9 cellular contexts compared by ENCODE assay signal in genomic region chr3:141105828-141106628, GRCh38. TPM values are rescaled to one million over a fixed set of nuclear protein-coding genes. Genes with fewer than 3 reads are reported as not detected.
DNase-seq lines count a peak whose midpoint lies in the region; ATAC-seq and TF ChIP-seq lines count a peak whose summit lies in the region.
"Had no signal": no experiment of that assay in that cellular context is flagged by ENCODE, and none has a peak within 500 bp of the region (broad histone marks: within the 10 kb centered on the region; RNA-seq: fewer than 3 reads in every experiment).

No MANE protein-coding gene starts in this region.

- no peaks in the 10 kb centered on the region for H3K4me1 Mint-ChIP-seq in activated T-cell treated with anti-CD3 and anti-CD28 coated beads, Interleukin-2, amount 50 U/mL, for 72 hours (ENCODE audit: low read depth)

- intact Hi-C loops in upper lobe of right lung (cut with DNase I) = loop anchor here (10.0 kb wide), 1 partner anchor 101 kb away; no protein-coding TSS in a partner anchor

- no peak overlapping the region for H3K27ac Mint-ChIP-seq in activated T-cell treated with anti-CD3 and anti-CD28 coated beads, Interleukin-2, amount 50 U/mL, for 72 hours

- H3K9me3 ChIP-seq in Peyer's patch (no peaks in the 10 kb centered on the region), upper lobe of right lung (no peaks in the 10 kb centered on the region)

- TF ChIP-seq CTCF in Peyer's patch (IDR thresholded peaks at IDR 0.05) = peak; percentile 34 to 81 (median 74)
- peak; percentile 76 for TF ChIP-seq CTCF in upper lobe of right lung (IDR thresholded peaks at IDR 0.05)

- no peak overlapping the region for H3K27ac ChIP-seq in Peyer's patch
- H3K27ac ChIP-seq in upper lobe of right lung = no peak overlapping the region
- H3K27ac ChIP-seq: BLaER1 treated with 17β-estradiol and CSF1 and Interleukin-3, amounts not matched to agents 10 nM and 100 nM had no signal

- H3K36me3 ChIP-seq in Peyer's patch (no peaks in the 10 kb centered on the region), upper lobe of right lung (no peaks in the 10 kb centered on the region)
- H3K36me3 ChIP-seq: BLaER1 treated with 17β-estradiol and CSF1 and Interleukin-3, amounts not matched to agents 10 nM and 100 nM had no signal

- no peak for TF ChIP-seq POLR2A in Peyer's patch (IDR thresholded peaks at IDR 0.05)

- H3K4me1 ChIP-seq in Peyer's patch = no peaks in the 10 kb centered on the region
- H3K4me1 ChIP-seq in upper lobe of right lung = no peaks in the 10 kb centered on the region

- H3K27me3 Mint-ChIP-seq in activated T-cell treated with anti-CD3 and anti-CD28 coated beads, Interleukin-2, amount 50 U/mL, for 72 hours (ENCODE audit: low read depth) = no peaks in the 10 kb centered on the region

- H3K36me3 Mint-ChIP-seq in activated T-cell treated with anti-CD3 and anti-CD28 coated beads, Interleukin-2, amount 50 U/mL, for 72 hours (ENCODE audit: insufficient read depth in 2 of 2) = no peaks in the 10 kb centered on the region

- H3K4me3 ChIP-seq in Peyer's patch = no peak overlapping the region
- H3K4me3 ChIP-seq in upper lobe of right lung = no peak overlapping the region
- H3K4me3 ChIP-seq: BLaER1 treated with 17β-estradiol and CSF1 and Interleukin-3, amounts not matched to agents 10 nM and 100 nM had no signal

- ATAC-seq in activated T-cell treated with anti-CD3 and anti-CD28 coated beads, Interleukin-2, amount 50 U/mL, for 72 hours (replicated peaks in 1 of 2) = peak; percentile 47 to 58
- ATAC-seq in upper lobe of right lung = peak; percentile 72

- no peak overlapping the region for H3K4me3 Mint-ChIP-seq in activated T-cell treated with anti-CD3 and anti-CD28 coated beads, Interleukin-2, amount 50 U/mL, for 72 hours

- peak; percentile 8 for DNase-seq in NK-92 treated with Interleukin-12 subunit alpha and Interleukin-12 subunit beta, amount 100 ng/mL, for 24 hours (lab: John Stamatoyannopoulos, UW)
- DNase-seq in NK-92 (lab: John Stamatoyannopoulos, UW; ENCODE audit: unreplicated experiment) (no peak), Kasumi-1 (lab: John Stamatoyannopoulos, UW) (peak; percentile 85), Peyer's patch (peak in 2 of 3 donors; percentile 78 to 91), fibroblast of the conjunctiva (ENCODE audit: low read depth) (peak; percentile 80), occipital lobe (lab: John Stamatoyannopoulos, UW) (peak; percentile 59), upper lobe of right lung (no peak)
- DNase-seq in activated T-cell treated with anti-CD3 and anti-CD28 coated beads, Interleukin-2, amount 50 U/mL, for 72 hours = peak; percentile 62 to 65

- H3K27me3 ChIP-seq in Peyer's patch = no peaks in the 10 kb centered on the region
- no peaks in the 10 kb centered on the region for H3K27me3 ChIP-seq in upper lobe of right lung
- H3K27me3 ChIP-seq: BLaER1 treated with 17β-estradiol and CSF1 and Interleukin-3, amounts not matched to agents 10 nM and 100 nM had no signal

- no peaks in the 10 kb centered on the region for H3K9me3 Mint-ChIP-seq in activated T-cell treated with anti-CD3 and anti-CD28 coated beads, Interleukin-2, amount 50 U/mL, for 72 hours

RNA-seq across cellular contexts. Expression of gene SPSB4, which starts 54.9 kb away (rescaled TPM):
- total RNA-seq in Peyer's patch (under 1 TPM in 1 of 4 donors, not detected in 3; 0.35 TPM), occipital lobe (8.3 TPM), upper lobe of right lung (1.2 TPM)
- not detected for total RNA-seq in activated T-cell treated with anti-CD3 and anti-CD28 coated beads, Interleukin-2, amount 50 U/mL, for 72 hours

Comparison
In these comparisons a context has a peak if more than half of its experiments do, and no peak if none do; other contexts are left out.
1. DNase-seq: peak in NK-92 treated with Interleukin-12 subunit alpha and Interleukin-12 subunit beta, amount 100 ng/mL, for 24 hours (single experiment), Kasumi-1 (2 of 2), Peyer's patch (2 of 3), activated T-cell treated with anti-CD3 and anti-CD28 coated beads, Interleukin-2, amount 50 U/mL, for 72 hours (2 of 2), fibroblast of the conjunctiva (single experiment) and occipital lobe (single experiment); none in NK-92 (single experiment) and upper lobe of right lung (single experiment).